13 cellular contexts compared by ENCODE assay signal in the genomic region with DNA sequence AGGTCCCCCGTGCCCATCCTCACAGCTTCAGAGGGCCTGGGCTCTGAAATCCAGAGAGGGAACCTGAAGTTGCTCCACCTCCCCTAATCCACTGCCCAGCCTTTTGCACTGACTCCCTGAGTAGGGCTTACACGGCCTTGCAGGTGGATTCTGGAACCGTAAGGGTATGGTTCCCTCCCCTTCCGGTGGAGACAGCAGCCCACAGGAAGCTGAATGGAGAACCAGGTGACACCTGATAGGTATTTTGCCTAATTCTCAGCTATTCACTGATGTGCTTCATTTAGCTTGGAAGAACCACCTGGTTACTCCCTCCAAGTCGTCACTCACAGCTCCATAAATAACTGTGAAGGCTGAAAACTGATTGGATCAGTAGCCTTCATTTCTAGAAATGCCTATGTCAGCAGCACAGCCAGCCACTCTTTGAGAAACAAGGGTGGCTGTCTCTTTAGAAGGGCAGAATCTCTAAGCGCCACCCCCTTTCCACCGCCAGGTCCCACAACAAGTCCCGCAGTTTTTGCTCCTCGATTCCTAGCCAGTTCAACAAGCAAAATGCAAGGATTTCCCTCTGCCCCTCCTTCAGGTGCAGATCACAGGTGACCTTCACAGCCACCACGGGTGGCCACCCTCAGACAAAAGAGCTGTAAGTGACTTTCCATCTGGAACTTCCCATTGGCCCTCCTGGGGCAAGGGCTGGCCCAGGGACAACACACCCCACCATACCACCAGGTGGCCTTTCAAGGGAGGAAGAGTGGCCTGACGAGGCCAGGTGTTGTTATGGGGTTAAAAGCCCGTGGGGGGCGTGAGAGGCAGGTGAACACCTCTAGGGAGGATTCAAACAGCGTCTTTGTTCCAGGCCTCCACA.
DNase-seq lines count a peak whose midpoint lies in the region; ATAC-seq and TF ChIP-seq lines count a peak whose summit lies in the region.
"Had no signal": no experiment of that assay in that cellular context is flagged by ENCODE, and none has a peak within 500 bp of the region (broad histone marks: within the 10 kb centered on the region; RNA-seq: fewer than 3 reads in every experiment).

No MANE protein-coding gene starts in this region.

- H2BK15ac ChIP-seq in IMR-90 (ENCODE audit: low read depth, low read length): no peak overlapping the region

- no peak overlapping the region for H4K5ac ChIP-seq in IMR-90 (ENCODE audit: low read depth, low read length)

- peaks cover 59% of the 10 kb centered on the region for H3K27me3 ChIP-seq in IMR-90 (ENCODE audit: control insufficient read depth, insufficient read depth, low read length)
- H3K27me3 ChIP-seq in heart left ventricle: no peaks in the 10 kb centered on the region
- H3K27me3 ChIP-seq in brain microvascular endothelial cell (replicated peaks): peaks cover 5% of the 10 kb centered on the region
- H3K27me3 ChIP-seq: breast epithelium had no signal

- H4K8ac ChIP-seq in IMR-90 (ENCODE audit: low read depth in 2 of 2, low read length in 2 of 2): no peak overlapping the region

- TF ChIP-seq RAD21 in IMR-90 (IDR thresholded peaks at IDR 0.05; ENCODE audit: low read length): no peak

- H3K23ac ChIP-seq in IMR-90 (ENCODE audit: low read depth, low read length): no peak overlapping the region

- H3K18ac ChIP-seq in IMR-90 (ENCODE audit: low read depth, low read length): no peak overlapping the region

- no peak overlapping the region for H3K4me3 ChIP-seq in IMR-90 (ENCODE audit: insufficient read depth, low read depth, low read length)
- H3K4me3 ChIP-seq in heart left ventricle: no peak overlapping the region
- H3K4me3 ChIP-seq in brain microvascular endothelial cell (ENCODE audit: low read depth, low read length): no peak overlapping the region
- H3K4me3 ChIP-seq: breast epithelium had no signal

- H3K4me2 ChIP-seq in IMR-90 (ENCODE audit: low read depth, low read length): no peak overlapping the region
- H3K4me2 ChIP-seq: KMS-11 had no signal

- H3K14ac ChIP-seq in IMR-90 (replicated peaks; ENCODE audit: low read depth, low read length): no peak overlapping the region

- no peak for TF ChIP-seq CTCF in IMR-90 (conservative IDR thresholded peaks at IDR 0.05; ENCODE audit: low read depth, low read length)
- no peak for TF ChIP-seq CTCF in heart left ventricle (IDR thresholded peaks at IDR 0.05)
- no peak for TF ChIP-seq CTCF in brain microvascular endothelial cell (IDR thresholded peaks at IDR 0.05; ENCODE audit: low read depth, low read length, missing control alignments)
- no peak for TF ChIP-seq CTCF in nephron progenitor cell (IDR thresholded peaks at IDR 0.05)

- H3K9me3 ChIP-seq in IMR-90 (ENCODE audit: control insufficient read depth, insufficient read depth, low read length) (no peaks in the 10 kb centered on the region), heart left ventricle (no peaks in the 10 kb centered on the region)
- H3K9me3 ChIP-seq: breast epithelium had no signal

- H4K20me1 ChIP-seq in IMR-90 (ENCODE audit: insufficient read depth, low read length): no peaks in the 10 kb centered on the region

- no peak overlapping the region for H2AK5ac ChIP-seq in IMR-90 (ENCODE audit: low read depth, low read length)

- peaks cover 34% of the 10 kb centered on the region for H3K4me1 Mint-ChIP-seq in nephron progenitor cell
- H3K4me1 Mint-ChIP-seq: activated CD8-positive, alpha-beta memory T cell treated with anti-CD3 and anti-CD28 coated beads, Interleukin-2, amount 10 ng/mL, durations not matched to agents 7 days and 5 days; activated naive CD4-positive, alpha-beta T cell treated with anti-CD3 and anti-CD28 coated beads, Interleukin-2, amount 10 ng/mL, durations not matched to agents 7 days and 5 days had no signal

- TF ChIP-seq POLR2A in IMR-90 (IDR thresholded peaks at IDR 0.05; ENCODE audit: low read depth, low read length): no peak
- TF ChIP-seq POLR2A in heart left ventricle (IDR thresholded peaks at IDR 0.05): no peak

- WGBS in IMR-90 (ENCODE audit: extremely low coverage in 2 of 2, insufficient read length in 1 of 2), 2 experiments: 88% methylated on average over 4 of the region's 14 CpGs; no CpG with 5 or more reads in 1 of the 2 experiments
- WGBS in heart left ventricle, 4 donors: 44 to 50% (median 48%) methylated on average over 12 to 14 of the region's 14 CpGs

- H2AFZ ChIP-seq in IMR-90 (replicated peaks; ENCODE audit: low read length, poor library complexity): no peak overlapping the region

- dilution Hi-C loops in IMR-90 (cut with HindIII; ENCODE audit: low sequenced_read_pairs, unreplicated experiment): no loop called here

- H3K27ac ChIP-seq in IMR-90 (ENCODE audit: insufficient read depth, low read length) (no peak overlapping the region), heart left ventricle (peak overlapping the region in 9 of 12 donors; percentile 15 to 71 (median 51)), brain microvascular endothelial cell (no peak overlapping the region)
- H3K27ac ChIP-seq: breast epithelium, KMS-11 had no signal

- POLR2A ChIA-PET in IMR-90 (lab: Charles Lee; ENCODE audit: unreplicated experiment): no interaction called here

- no peak overlapping the region for H4K91ac ChIP-seq in IMR-90 (ENCODE audit: insufficient read depth, low read depth, low read length)

- no peaks in the 10 kb centered on the region for H3K9me3 Mint-ChIP-seq in nephron progenitor cell
- H3K9me3 Mint-ChIP-seq: activated naive CD4-positive, alpha-beta T cell treated with anti-CD3 and anti-CD28 coated beads, Interleukin-2, amount 10 ng/mL, durations not matched to agents 7 days and 5 days had no signal

- H2BK120ac ChIP-seq in IMR-90 (ENCODE audit: low read depth, low read length): no peak overlapping the region

- peaks cover 12% of the 10 kb centered on the region for H3K36me3 Mint-ChIP-seq in nephron progenitor cell (ENCODE audit: low read depth)
- H3K36me3 Mint-ChIP-seq: activated CD8-positive, alpha-beta memory T cell treated with anti-CD3 and anti-CD28 coated beads, Interleukin-2, amount 10 ng/mL, durations not matched to agents 7 days and 5 days; activated naive CD4-positive, alpha-beta T cell treated with anti-CD3 and anti-CD28 coated beads, Interleukin-2, amount 10 ng/mL, durations not matched to agents 7 days and 5 days; CD4-positive, alpha-beta memory T cell had no signal

- H3K4me3 Mint-ChIP-seq in nephron progenitor cell: no peak overlapping the region
- H3K4me3 Mint-ChIP-seq: activated CD8-positive, alpha-beta memory T cell treated with anti-CD3 and anti-CD28 coated beads, Interleukin-2, amount 10 ng/mL, durations not matched to agents 7 days and 5 days; activated naive CD4-positive, alpha-beta T cell treated with anti-CD3 and anti-CD28 coated beads, Interleukin-2, amount 10 ng/mL, durations not matched to agents 7 days and 5 days had no signal

- H3K79me1 ChIP-seq in IMR-90 (ENCODE audit: low read depth in 1 of 2, low read length in 2 of 2): no peaks in the 10 kb centered on the region

- no peak for ATAC-seq in IMR-90 (ENCODE audit: low read depth)
- peak; percentile 21 to 31 (median 24) for ATAC-seq in heart left ventricle
- ATAC-seq: activated CD8-positive, alpha-beta memory T cell treated with anti-CD3 and anti-CD28 coated beads, Interleukin-2, amount 10 ng/mL, durations not matched to agents 7 days and 5 days had no signal

- no peak overlapping the region for H2BK20ac ChIP-seq in IMR-90 (ENCODE audit: low read depth, low read length)

- DNase-seq in IMR-90: no peak
- peak; percentile 21 for DNase-seq in NCI-H2196 treated with DMSO at 0.1 percent for 48 hours (lab: John Stamatoyannopoulos, UW; ENCODE audit: unreplicated experiment)
- DNase-seq in heart left ventricle: peak in 1 of 5 donors; percentile 15
- DNase-seq in putamen (ENCODE audit: low spot score): peak; percentile 39
- no peak for DNase-seq in brain microvascular endothelial cell
- no peak for DNase-seq in nephron progenitor cell
- no peak for DNase-seq in activated CD4-positive, alpha-beta T cell treated with anti-CD3 and anti-CD28 coated beads, Interleukin-2, amount 50 U/mL, for 4 hours
- DNase-seq: activated CD8-positive, alpha-beta memory T cell treated with anti-CD3 and anti-CD28 coated beads, Interleukin-2, amount 10 ng/mL, durations not matched to agents 7 days and 5 days; activated naive CD4-positive, alpha-beta T cell treated with anti-CD3 and anti-CD28 coated beads, Interleukin-2, amount 10 ng/mL, durations not matched to agents 7 days and 5 days; CD4-positive, alpha-beta memory T cell; mesenchymal stem cell had no signal

- in situ Hi-C loops in IMR-90 (cut with MboI; ENCODE audit: low sequenced_read_pairs): no loop called here
- in situ Hi-C loops in brain microvascular endothelial cell (cut with HindIII; ENCODE audit: low pct_ligation_motif_present, low sequenced_read_pairs): no loop called here

- H3K9ac ChIP-seq in IMR-90 (ENCODE audit: low read depth, low read length): no peak overlapping the region
- H3K9ac ChIP-seq: KMS-11 had no signal

- H3K36me3 ChIP-seq in IMR-90 (ENCODE audit: control insufficient read depth, insufficient read depth, low read length): no peaks in the 10 kb centered on the region
- H3K36me3 ChIP-seq in heart left ventricle: peaks cover 0 to 91% (median 27%) of the 10 kb centered on the region in 9 donors
- no peaks in the 10 kb centered on the region for H3K36me3 ChIP-seq in brain microvascular endothelial cell (replicated peaks)
- H3K36me3 ChIP-seq: breast epithelium had no signal

- no peak overlapping the region for H3K27ac Mint-ChIP-seq in nephron progenitor cell
- H3K27ac Mint-ChIP-seq: activated CD8-positive, alpha-beta memory T cell treated with anti-CD3 and anti-CD28 coated beads, Interleukin-2, amount 10 ng/mL, durations not matched to agents 7 days and 5 days; activated naive CD4-positive, alpha-beta T cell treated with anti-CD3 and anti-CD28 coated beads, Interleukin-2, amount 10 ng/mL, durations not matched to agents 7 days and 5 days; CD4-positive, alpha-beta memory T cell had no signal

- peaks cover 42% of the 10 kb centered on the region for H3K27me3 Mint-ChIP-seq in nephron progenitor cell (ENCODE audit: low read depth, poor library complexity)

- no TSS peak for BruUV-seq in IMR-90 (replicated peaks; lab: Mats Ljungman, UMichigan)

- no peaks in the 10 kb centered on the region for H3K9me1 ChIP-seq in IMR-90 (ENCODE audit: insufficient read depth, low read length)

- CTCF ChIA-PET in IMR-90 (lab: Yijun Ruan, JAX): no interaction called here

- no peaks in the 10 kb centered on the region; the same call in 1 of the 2 replicates for H3K4me1 ChIP-seq in IMR-90 (ENCODE audit: control insufficient read depth, insufficient read depth, low read length)
- H3K4me1 ChIP-seq in heart left ventricle: peaks cover 0 to 28% (median 5%) of the 10 kb centered on the region in 12 donors
- H3K4me1 ChIP-seq: breast epithelium had no signal

- no peak overlapping the region for H2AK9ac ChIP-seq in IMR-90 (replicated peaks; ENCODE audit: low read depth, low read length, poor library complexity)

- H3K4ac ChIP-seq in IMR-90 (ENCODE audit: low read depth, low read length): no peak overlapping the region

- intact Hi-C loops in IMR-90 (cut with micrococcal nuclease): no loop called here
- intact Hi-C loops in heart left ventricle (cut with DNase I): no loop called here

- no peak overlapping the region for H3K56ac ChIP-seq in IMR-90 (ENCODE audit: extremely low read depth, insufficient read depth, low read length)

- H2BK5ac ChIP-seq in IMR-90 (ENCODE audit: low read depth, low read length, poor library complexity, severe bottlenecking): no peak overlapping the region

TF ChIP-seq in IMR-90, 13 proteins besides CTCF, POLR2A, EP300 and RAD21 (continues in another document):
- TF ChIP-seq FOS (IDR thresholded peaks at IDR 0.05; ENCODE audit: low read depth, low read length): no peak

Comparison
In these comparisons a context has a peak if more than half of its experiments do, and no peak if none do; other contexts are left out.
1. DNase-seq: peak in NCI-H2196 treated with DMSO at 0.1 percent for 48 hours (single experiment) and putamen (single experiment); none in IMR-90 (single experiment), brain microvascular endothelial cell (single experiment), nephron progenitor cell (single experiment) and activated CD4-positive, alpha-beta T cell treated with anti-CD3 and anti-CD28 coated beads, Interleukin-2, amount 50 U/mL, for 4 hours (0 of 2).
2. H3K27ac ChIP-seq: peak in heart left ventricle (9 of 12); none in IMR-90 (single experiment) and brain microvascular endothelial cell (single experiment).